Comparison of ENCODE assay signal across 18 cellular contexts in genomic region chr1:175016073-175016722, GRCh38. TPM values are rescaled to one million over a fixed set of nuclear protein-coding genes. Genes with fewer than 3 reads are reported as not detected.
DNase-seq lines count a peak whose midpoint lies in the region; ATAC-seq and TF ChIP-seq lines count a peak whose summit lies in the region.
"Had no signal": no experiment of that assay in that cellular context is flagged by ENCODE, and none has a peak within 500 bp of the region (broad histone marks: within the 10 kb centered on the region; RNA-seq: fewer than 3 reads in every experiment).

No MANE protein-coding gene starts in this region.

- peaks cover 39% of the 10 kb centered on the region for H3K36me3 Mint-ChIP-seq in activated naive CD4-positive, alpha-beta T cell treated with anti-CD3 and anti-CD28 coated beads for 36 hours (ENCODE audit: low read depth)
- peaks cover 63% of the 10 kb centered on the region for H3K36me3 Mint-ChIP-seq in stimulated activated memory B cell treated with anti-CD40 and anti-IgM and Interleukin-4, amounts not matched to agents 10 μg/mL and 1 μg/mL and 100 μg/mL, for 72 hours

- peaks cover 45% of the 10 kb centered on the region for H3F3A ChIP-seq in SK-N-SH (replicated peaks; ENCODE audit: insufficient read depth)

- H3K4me1 Mint-ChIP-seq in activated naive CD4-positive, alpha-beta T cell treated with anti-CD3 and anti-CD28 coated beads for 36 hours (ENCODE audit: low read depth): peaks cover 20% of the 10 kb centered on the region
- peaks cover 23% of the 10 kb centered on the region for H3K4me1 Mint-ChIP-seq in stimulated activated memory B cell treated with anti-CD40 and anti-IgM and Interleukin-4, amounts not matched to agents 10 μg/mL and 1 μg/mL and 100 μg/mL, for 72 hours

- DNase-seq in activated naive CD4-positive, alpha-beta T cell treated with anti-CD3 and anti-CD28 coated beads for 36 hours: no peak
- no peak for DNase-seq in activated naive CD4-positive, alpha-beta T cell treated with Interleukin-2 at 50 U/mL for 16 hours
- no peak for DNase-seq in SK-N-SH
- DNase-seq in fibroblast of gingiva (ENCODE audit: low read depth): peak; percentile 78
- DNase-seq in KBM-7: no peak
- DNase-seq in GM20000 (ENCODE audit: low spot score): no peak
- DNase-seq: activated CD4-positive, alpha-beta T cell treated with anti-CD3 and anti-CD28 coated beads for 4 hours; activated naive CD8-positive, alpha-beta T cell treated with anti-CD3 and anti-CD28 coated beads, Interleukin-2, amount 10 ng/mL, durations not matched to agents 7 days and 5 days; foreskin melanocyte; GOT3; immature natural killer cell; NCI-H2171 had no signal

- CTCF ChIA-PET in activated naive CD4-positive, alpha-beta T cell treated with anti-CD3 and anti-CD28 coated beads for 36 hours (lab: Charles Lee): no interaction called here
- CTCF ChIA-PET in SK-N-SH (lab: Yijun Ruan, JAX): interaction anchor here (1.1 to 1.5 kb wide), 2 partner anchors 17 to 109 kb away, joined by 4 to 5 read pairs; partner anchors contain the start of gene CACYBP

- H3K9me2 ChIP-seq in SK-N-SH: no peaks in the 10 kb centered on the region

- H3K36me3 ChIP-seq in SK-N-SH (replicated peaks in 1 of 2; ENCODE audit: control insufficient read depth in 1 of 2, insufficient read depth in 2 of 2, low read length in 1 of 2): peaks cover 51 to 59% of the 10 kb centered on the region in 2 experiments

- intact Hi-C loops in activated naive CD4-positive, alpha-beta T cell treated with anti-CD3 and anti-CD28 coated beads for 36 hours (cut with micrococcal nuclease): no loop called here

- peak overlapping the region; percentile 53; the same call in 1 of the 2 replicates for H3K4me2 ChIP-seq in SK-N-SH
- H3K4me2 ChIP-seq: BLaER1 had no signal

- H3K27me3 ChIP-seq in SK-N-SH (ENCODE audit: insufficient read depth): no peaks in the 10 kb centered on the region
- H3K27me3 ChIP-seq: BLaER1 had no signal

- no peaks in the 10 kb centered on the region for H3K9me3 ChIP-seq in SK-N-SH
- H3K9me3 ChIP-seq: BLaER1, prostate gland had no signal

- TF ChIP-seq RAD21 in SK-N-SH (IDR thresholded peaks at IDR 0.05; ENCODE audit: low read length): no peak

- H3K4me1 ChIP-seq in SK-N-SH (ENCODE audit: control insufficient read depth in 1 of 2, insufficient read depth in 2 of 2, low read depth in 1 of 2, low read length in 1 of 2): peaks cover 0 to 13% of the 10 kb centered on the region in 2 experiments; a peak in 1 of 4 replicates
- H3K4me1 ChIP-seq: BLaER1, prostate gland had no signal

- H3K4me3 Mint-ChIP-seq in activated naive CD4-positive, alpha-beta T cell treated with anti-CD3 and anti-CD28 coated beads for 36 hours: no peak overlapping the region
- no peak overlapping the region for H3K4me3 Mint-ChIP-seq in stimulated activated memory B cell treated with anti-CD40 and anti-IgM and Interleukin-4, amounts not matched to agents 10 μg/mL and 1 μg/mL and 100 μg/mL, for 72 hours
- H3K4me3 Mint-ChIP-seq: activated naive CD8-positive, alpha-beta T cell treated with anti-CD3 and anti-CD28 coated beads, Interleukin-2, amount 10 ng/mL, durations not matched to agents 7 days and 5 days; dendritic cell treated with granulocyte-macrophage colony-stimulating factor and Interleukin-4, amounts not matched to agents 40 ng/mL and 50 ng/mL, for 4 days; immature natural killer cell had no signal

- ATAC-seq in stimulated activated memory B cell treated with anti-CD40 and anti-IgM and Interleukin-4, amounts not matched to agents 10 μg/mL and 1 μg/mL and 100 μg/mL, for 72 hours: no peak
- no peak for ATAC-seq in GM18907 (IDR thresholded peaks at IDR 0.05; ENCODE audit: unreplicated experiment)

- no peak for TF ChIP-seq EP300 in SK-N-SH (IDR thresholded peaks at IDR 0.05; ENCODE audit: borderline replicate concordance in 1 of 2, low read depth in 1 of 2, low read length in 1 of 2)

- POLR2A ChIA-PET in SK-N-SH (lab: Yijun Ruan, JAX): no interaction called here

- no peaks in the 10 kb centered on the region for H4K20me1 ChIP-seq in SK-N-SH (ENCODE audit: insufficient read depth)

- H3K4me3 ChIP-seq in SK-N-SH (ENCODE audit: low read depth in 2 of 2, low read length in 1 of 2): no peak overlapping the region
- H3K4me3 ChIP-seq: BLaER1, prostate gland had no signal

- H3K79me2 ChIP-seq in SK-N-SH (ENCODE audit: insufficient read depth): peaks cover 27% of the 10 kb centered on the region

- no peak overlapping the region for H2AFZ ChIP-seq in SK-N-SH (ENCODE audit: low read depth)

- 84% methylated on average over 3 of the region's 3 CpGs for WGBS in SK-N-SH (ENCODE audit: low lambda C conversion rate)

- in situ Hi-C loops in KBM-7 (cut with MboI; ENCODE audit: low pct_unique_long_range_greater_than_20kb, low sequenced_read_pairs): no loop called here

- H3K27ac Mint-ChIP-seq in activated naive CD4-positive, alpha-beta T cell treated with anti-CD3 and anti-CD28 coated beads for 36 hours: peak overlapping the region; percentile 38
- peak overlapping the region; percentile 56 for H3K27ac Mint-ChIP-seq in stimulated activated memory B cell treated with anti-CD40 and anti-IgM and Interleukin-4, amounts not matched to agents 10 μg/mL and 1 μg/mL and 100 μg/mL, for 72 hours
- H3K27ac Mint-ChIP-seq: dendritic cell treated with granulocyte-macrophage colony-stimulating factor and Interleukin-4, amounts not matched to agents 40 ng/mL and 50 ng/mL, for 4 days had no signal

- TF ChIP-seq CTCF in SK-N-SH (IDR thresholded peaks at IDR 0.05): no peak
- no peak for TF ChIP-seq CTCF in GM20000 (IDR thresholded peaks at IDR 0.05; ENCODE audit: extremely low read depth, missing control alignments)

- H3K27ac ChIP-seq in SK-N-SH (ENCODE audit: low read depth in 2 of 2, low read length in 1 of 2): peak overlapping the region in 1 of 2 experiments; percentile 66; a peak in 3 of 4 replicates
- H3K27ac ChIP-seq: BLaER1, HL-60, prostate gland had no signal

- no peaks in the 10 kb centered on the region for H3K27me3 Mint-ChIP-seq in activated naive CD4-positive, alpha-beta T cell treated with anti-CD3 and anti-CD28 coated beads for 36 hours (ENCODE audit: low read depth)
- H3K27me3 Mint-ChIP-seq in stimulated activated memory B cell treated with anti-CD40 and anti-IgM and Interleukin-4, amounts not matched to agents 10 μg/mL and 1 μg/mL and 100 μg/mL, for 72 hours: no peaks in the 10 kb centered on the region
- H3K27me3 Mint-ChIP-seq: activated naive CD8-positive, alpha-beta T cell treated with anti-CD3 and anti-CD28 coated beads, Interleukin-2, amount 10 ng/mL, durations not matched to agents 7 days and 5 days; dendritic cell treated with granulocyte-macrophage colony-stimulating factor and Interleukin-4, amounts not matched to agents 40 ng/mL and 50 ng/mL, for 4 days had no signal

- H3K9ac ChIP-seq in SK-N-SH: no peak overlapping the region
- H3K9ac ChIP-seq: BLaER1 had no signal

- H3K9me3 Mint-ChIP-seq in activated naive CD4-positive, alpha-beta T cell treated with anti-CD3 and anti-CD28 coated beads for 36 hours: no peaks in the 10 kb centered on the region
- no peaks in the 10 kb centered on the region for H3K9me3 Mint-ChIP-seq in stimulated activated memory B cell treated with anti-CD40 and anti-IgM and Interleukin-4, amounts not matched to agents 10 μg/mL and 1 μg/mL and 100 μg/mL, for 72 hours
- H3K9me3 Mint-ChIP-seq: activated naive CD8-positive, alpha-beta T cell treated with anti-CD3 and anti-CD28 coated beads, Interleukin-2, amount 10 ng/mL, durations not matched to agents 7 days and 5 days; dendritic cell treated with granulocyte-macrophage colony-stimulating factor and Interleukin-4, amounts not matched to agents 40 ng/mL and 50 ng/mL, for 4 days; immature natural killer cell had no signal

TF ChIP-seq in SK-N-SH, 30 proteins besides CTCF, POLR2A, EP300 and RAD21:
- no peak for TF ChIP-seq TAF1 (IDR thresholded peaks at IDR 0.05; ENCODE audit: borderline replicate concordance, low read depth, low read length)
- TF ChIP-seq GABPA (IDR thresholded peaks at IDR 0.05; ENCODE audit: low read depth): no peak
- peak; percentile 17; the same call in 1 of the 2 replicates for TF ChIP-seq TCF12 (IDR thresholded peaks at IDR 0.05)
- TF ChIP-seq GATA2 (CRISPR knock-in tag; IDR thresholded peaks at IDR 0.05): no peak
- TF ChIP-seq PBX3 (IDR thresholded peaks at IDR 0.05): peak; percentile 73
- TF ChIP-seq NFIC (IDR thresholded peaks at IDR 0.05; ENCODE audit: borderline replicate concordance): peak; percentile 7; the same call in 1 of the 2 replicates
- no peak for TF ChIP-seq MXI1 (IDR thresholded peaks at IDR 0.05; ENCODE audit: low read depth, low read length)
- TF ChIP-seq FOXJ3 (CRISPR knock-in tag; IDR thresholded peaks at IDR 0.05): no peak
- no peak for TF ChIP-seq SIN3A (IDR thresholded peaks at IDR 0.05; ENCODE audit: borderline replicate concordance, low read depth, low read length)

RNA-seq across cellular contexts. Expression of gene MRPS14, which starts 7.0 kb away (rescaled TPM):
- total RNA-seq in activated naive CD4-positive, alpha-beta T cell treated with anti-CD3 and anti-CD28 coated beads for 36 hours: 10 to 100 TPM; 48.8 to 51.2 TPM
- polyA plus RNA-seq in SK-N-SH (2012; rRNA removed): 18.2 and 18.7 TPM in 2 replicates
- polyA plus RNA-seq in SK-N-SH (2012; cell fraction: cytosol; rRNA removed): 18.7 and 21.2 TPM in 2 replicates
- 19.9 and 26.6 TPM in 2 replicates for polyA plus RNA-seq in SK-N-SH (2012; cell fraction: nucleus; rRNA removed)

RNA-seq across cellular contexts. Expression of gene CACYBP, which starts 16.5 kb away (rescaled TPM):
- 100 to 1,000 TPM; 322 to 354 TPM for total RNA-seq in activated naive CD4-positive, alpha-beta T cell treated with anti-CD3 and anti-CD28 coated beads for 36 hours
- 40.0 and 56.2 TPM in 2 replicates for polyA plus RNA-seq in SK-N-SH (2012; rRNA removed)
- 78.7 and 87.8 TPM in 2 replicates for polyA plus RNA-seq in SK-N-SH (2012; cell fraction: cytosol; rRNA removed)
- polyA plus RNA-seq in SK-N-SH (2012; cell fraction: nucleus; rRNA removed): 18.5 and 28.9 TPM in 2 replicates

RNA-seq across cellular contexts. Expression of gene TNN, which starts 51.4 kb away (rescaled TPM):
- total RNA-seq in activated naive CD4-positive, alpha-beta T cell treated with anti-CD3 and anti-CD28 coated beads for 36 hours: not detected
- 0.03 TPM in 1 of 2 replicates, not detected in the other for polyA plus RNA-seq in SK-N-SH (2012; rRNA removed)
- 0.01 TPM in 1 of 2 replicates, not detected in the other for polyA plus RNA-seq in SK-N-SH (2012; cell fraction: cytosol; rRNA removed)
- 0.01 TPM in 2 replicates for polyA plus RNA-seq in SK-N-SH (2012; cell fraction: nucleus; rRNA removed)
- total RNA-seq: activated naive CD8-positive, alpha-beta T cell treated with anti-CD3 and anti-CD28 coated beads, Interleukin-2, amount 10 ng/mL, durations not matched to agents 7 days and 5 days had no signal
- polyA plus RNA-seq: immature natural killer cell had no signal
